In genomic region chr11:121449626-121450025, GRCh38 we compare ENCODE assay signal across 17 cellular contexts. TPM values are rescaled to one million over a fixed set of nuclear protein-coding genes. Genes with fewer than 3 reads are reported as not detected.
DNase-seq lines count a peak whose midpoint lies in the region; ATAC-seq and TF ChIP-seq lines count a peak whose summit lies in the region.
"Had no signal": no experiment of that assay in that cellular context is flagged by ENCODE, and none has a peak within 500 bp of the region (broad histone marks: within the 10 kb centered on the region; RNA-seq: fewer than 3 reads in every experiment).

No MANE protein-coding gene starts in this region.

- CTCF ChIA-PET in CD4-positive, alpha-beta memory T cell (lab: Charles Lee; ENCODE audit: partially characterized antibody): interaction anchor here (0.9 to 5.3 kb wide), 13 partner anchors 9 to 130 kb away, joined by 3 to 90 read pairs (median 9); no protein-coding TSS in a partner anchor

- no peaks in the 10 kb centered on the region for H3K27me3 ChIP-seq in CD4-positive, alpha-beta memory T cell (ENCODE audit: insufficient read depth, low read length)
- no peaks in the 10 kb centered on the region for H3K27me3 ChIP-seq in HL-60 (ENCODE audit: insufficient read depth, poor library complexity, severe bottlenecking)
- H3K27me3 ChIP-seq in WERI-Rb-1 (ENCODE audit: insufficient read depth, low read depth, severe bottlenecking): no peaks in the 10 kb centered on the region
- peaks cover 0 to 14% of the 10 kb centered on the region in 2 donors for H3K27me3 ChIP-seq in left lung
- H3K27me3 ChIP-seq: SJCRH30 had no signal

- no peaks in the 10 kb centered on the region for H3K9me3 ChIP-seq in CD4-positive, alpha-beta memory T cell (ENCODE audit: control insufficient read depth in 1 of 2, low read length in 2 of 2)
- H3K9me3 ChIP-seq in WERI-Rb-1 (ENCODE audit: severe bottlenecking): no peaks in the 10 kb centered on the region
- H3K9me3 ChIP-seq in left lung: no peaks in the 10 kb centered on the region
- H3K9me3 ChIP-seq: gastrocnemius medialis, SJCRH30 had no signal

- TF ChIP-seq CTCF in HL-60 (IDR thresholded peaks at IDR 0.05; ENCODE audit: insufficient read depth, low read length) (no peak), WERI-Rb-1 (IDR thresholded peaks at IDR 0.05; ENCODE audit: low read depth, low read length) (no peak), left lung (IDR thresholded peaks at IDR 0.05) (no peak)

- POLR2A ChIA-PET in CD4-positive, alpha-beta memory T cell (lab: Charles Lee; ENCODE audit: partially characterized antibody): interaction anchor here (0.5 to 7.2 kb wide), 27 partner anchors 7 to 205 kb away, joined by 3 to 462 read pairs (median 7); partner anchors contain the start of gene SC5D
- POLR2A ChIA-PET in naive thymus-derived CD8-positive, alpha-beta T cell (lab: Charles Lee): interaction anchor here (0.6 to 13.8 kb wide), 21 partner anchors 8 to 1613 kb away, joined by 3 to 385 read pairs (median 12); partner anchors contain the start of genes HSPA8 and SC5D

- H3K36me3 Mint-ChIP-seq in CD4-positive, alpha-beta memory T cell: peaks cover 48 to 67% of the 10 kb centered on the region in 2 donors
- H3K36me3 Mint-ChIP-seq in activated T-helper 2 cell treated with anti-CD3 and anti-CD28 coated beads, Interferon-gamma antibody, Interleukin-2, Interleukin-4, amounts not matched to agents 10 μg/mL and 5 μg/mL and 100 μg/mL, durations not matched to agents 14 hours and 24 hours and 36 hours (ENCODE audit: low read depth): peaks cover 4% of the 10 kb centered on the region
- peaks cover 23 to 41% (median 25%) of the 10 kb centered on the region in 3 donors for H3K36me3 Mint-ChIP-seq in naive thymus-derived CD8-positive, alpha-beta T cell
- H3K36me3 Mint-ChIP-seq: memory B cell had no signal

- H3K4me1 Mint-ChIP-seq in CD4-positive, alpha-beta memory T cell: peaks cover 54 to 92% (median 70%) of the 10 kb centered on the region in 4 donors
- peaks cover 76% of the 10 kb centered on the region for H3K4me1 Mint-ChIP-seq in activated T-helper 2 cell treated with anti-CD3 and anti-CD28 coated beads, Interferon-gamma antibody, Interleukin-2, Interleukin-4, amounts not matched to agents 10 μg/mL and 5 μg/mL and 100 μg/mL, durations not matched to agents 14 hours and 24 hours and 36 hours (ENCODE audit: low read depth)
- H3K4me1 Mint-ChIP-seq in naive thymus-derived CD8-positive, alpha-beta T cell: peaks cover 49 to 91% (median 86%) of the 10 kb centered on the region in 4 donors

- intact Hi-C loops in CD4-positive, alpha-beta memory T cell (cut with micrococcal nuclease): loop anchor here (2.0 to 5.0 kb wide), 3 partner anchors 31 to 88 kb away; no protein-coding TSS in a partner anchor
- intact Hi-C loops in activated T-helper 2 cell treated with anti-CD3 and anti-CD28 coated beads, Interferon-gamma antibody, Interleukin-2, Interleukin-4, amounts not matched to agents 10 μg/mL and 5 μg/mL and 100 μg/mL, durations not matched to agents 14 hours and 24 hours and 36 hours (cut with micrococcal nuclease): loop anchor here (1.0 to 5.0 kb wide), 6 partner anchors 29 to 157 kb away; partner anchors contain the start of gene SC5D
- intact Hi-C loops in left lung (cut with DNase I): no loop called here

- peak overlapping the region; percentile 90 to 95 (median 92) for H3K27ac Mint-ChIP-seq in CD4-positive, alpha-beta memory T cell
- H3K27ac Mint-ChIP-seq in activated T-helper 2 cell treated with anti-CD3 and anti-CD28 coated beads, Interferon-gamma antibody, Interleukin-2, Interleukin-4, amounts not matched to agents 10 μg/mL and 5 μg/mL and 100 μg/mL, durations not matched to agents 14 hours and 24 hours and 36 hours: peak overlapping the region; percentile 75
- peak overlapping the region; percentile 89 to 98 (median 96) for H3K27ac Mint-ChIP-seq in naive thymus-derived CD8-positive, alpha-beta T cell

- DNase-seq in CD4-positive, alpha-beta memory T cell: peak in 1 of 5 donors; percentile 48
- no peak for DNase-seq in HL-60 (ENCODE audit: low read depth in 1 of 2, low spot score in 1 of 2)
- DNase-seq in activated T-helper 2 cell treated with anti-CD3 and anti-CD28 coated beads, Interferon-gamma antibody, Interleukin-2, Interleukin-4, amounts not matched to agents 10 μg/mL and 5 μg/mL and 100 μg/mL, durations not matched to agents 14 hours and 24 hours and 36 hours (ENCODE audit: low spot score): no peak
- no peak for DNase-seq in naive thymus-derived CD8-positive, alpha-beta T cell
- no peak for DNase-seq in WERI-Rb-1
- no peak for DNase-seq in left lung
- DNase-seq in COLO668 (lab: John Stamatoyannopoulos, UW; ENCODE audit: unreplicated experiment): no peak
- no peak for DNase-seq in COLO829 (ENCODE audit: low spot score)
- DNase-seq: aorta; DND-41; gastrocnemius medialis; HCEC 1CT; KG1; NCI-H2227 treated with DMSO at 0.1 percent for 48 hours; SJCRH30; stimulated activated CD4-positive, alpha-beta T cell treated with anti-CD3 and anti-CD28 coated beads, Interleukin-4, amount 100 ng/mL, for 24 hours had no signal

- no peak for ATAC-seq in naive thymus-derived CD8-positive, alpha-beta T cell
- ATAC-seq in left lung: no peak
- ATAC-seq: gastrocnemius medialis had no signal

- H3K27me3 Mint-ChIP-seq in CD4-positive, alpha-beta memory T cell: no peaks in the 10 kb centered on the region
- H3K27me3 Mint-ChIP-seq in activated T-helper 2 cell treated with anti-CD3 and anti-CD28 coated beads, Interferon-gamma antibody, Interleukin-2, Interleukin-4, amounts not matched to agents 10 μg/mL and 5 μg/mL and 100 μg/mL, durations not matched to agents 14 hours and 24 hours and 36 hours (ENCODE audit: low read depth): no peaks in the 10 kb centered on the region
- H3K27me3 Mint-ChIP-seq in naive thymus-derived CD8-positive, alpha-beta T cell: no peaks in the 10 kb centered on the region

- peaks cover 0 to 2% (median 0%) of the 10 kb centered on the region in 8 donors for H3K9me3 Mint-ChIP-seq in CD4-positive, alpha-beta memory T cell
- H3K9me3 Mint-ChIP-seq in activated T-helper 2 cell treated with anti-CD3 and anti-CD28 coated beads, Interferon-gamma antibody, Interleukin-2, Interleukin-4, amounts not matched to agents 10 μg/mL and 5 μg/mL and 100 μg/mL, durations not matched to agents 14 hours and 24 hours and 36 hours: no peaks in the 10 kb centered on the region
- H3K9me3 Mint-ChIP-seq in naive thymus-derived CD8-positive, alpha-beta T cell: peaks cover 0 to 3% (median 0%) of the 10 kb centered on the region in 9 donors
- H3K9me3 Mint-ChIP-seq: memory B cell had no signal

- H3K27ac ChIP-seq in CD4-positive, alpha-beta memory T cell (ENCODE audit: low read depth, low read length): peak overlapping the region; percentile 34
- H3K27ac ChIP-seq in HL-60 (replicated peaks) (peak overlapping the region; percentile 80), WERI-Rb-1 (no peak overlapping the region), left lung (peak overlapping the region in 1 of 2 donors; percentile 94)
- H3K27ac ChIP-seq: gastrocnemius medialis, SJCRH30 had no signal

- H3K4me1 ChIP-seq in CD4-positive, alpha-beta memory T cell (ENCODE audit: insufficient read depth, low read length): peaks cover 80% of the 10 kb centered on the region
- H3K4me1 ChIP-seq in left lung: peaks cover 0 to 87% of the 10 kb centered on the region in 2 donors
- H3K4me1 ChIP-seq: SJCRH30 had no signal

- peak overlapping the region; percentile 75 to 94 (median 88) for H3K4me3 Mint-ChIP-seq in CD4-positive, alpha-beta memory T cell
- no peak overlapping the region for H3K4me3 Mint-ChIP-seq in activated T-helper 2 cell treated with anti-CD3 and anti-CD28 coated beads, Interferon-gamma antibody, Interleukin-2, Interleukin-4, amounts not matched to agents 10 μg/mL and 5 μg/mL and 100 μg/mL, durations not matched to agents 14 hours and 24 hours and 36 hours (ENCODE audit: low read depth)
- H3K4me3 Mint-ChIP-seq in naive thymus-derived CD8-positive, alpha-beta T cell: peak overlapping the region; percentile 57 to 100 (median 88)

- peaks cover 2% of the 10 kb centered on the region for H3K36me3 ChIP-seq in CD4-positive, alpha-beta memory T cell (ENCODE audit: insufficient read depth, low read length)
- H3K36me3 ChIP-seq in WERI-Rb-1: no peaks in the 10 kb centered on the region
- no peaks in the 10 kb centered on the region for H3K36me3 ChIP-seq in left lung
- H3K36me3 ChIP-seq: gastrocnemius medialis, SJCRH30 had no signal

- peak overlapping the region in 1 of 2 donors; percentile 15 for H3K4me3 ChIP-seq in CD4-positive, alpha-beta memory T cell (ENCODE audit: low read length in 2 of 2)
- H3K4me3 ChIP-seq in HL-60 (replicated peaks; ENCODE audit: insufficient read depth, low read length) (no peak overlapping the region), WERI-Rb-1 (ENCODE audit: low read depth, low read length) (no peak overlapping the region), left lung (no peak overlapping the region)
- H3K4me3 ChIP-seq: gastrocnemius medialis, SJCRH30 had no signal

RNA-seq across cellular contexts. Expression of gene SORL1, which starts 2.5 kb away (rescaled TPM):
- total RNA-seq in CD4-positive, alpha-beta memory T cell: 100 to 1,000 TPM; 610 to 660 TPM
- polyA plus RNA-seq in CD4-positive, alpha-beta memory T cell: 100 to 1,000 TPM; 159 to 283 TPM
- 20.2 and 20.3 TPM in 2 replicates for total RNA-seq in activated T-helper 2 cell treated with anti-CD3 and anti-CD28 coated beads, Interferon-gamma antibody, Interleukin-2, Interleukin-4, amounts not matched to agents 10 μg/mL and 5 μg/mL and 100 μg/mL, durations not matched to agents 14 hours and 24 hours and 36 hours
- 100 to 1,000 TPM; 414 to 419 TPM for total RNA-seq in naive thymus-derived CD8-positive, alpha-beta T cell
- polyA plus RNA-seq in naive thymus-derived CD8-positive, alpha-beta T cell: 100 to 1,000 TPM; 157 to 230 (median 158) TPM
- total RNA-seq in left lung: 100 to 1,000 TPM in 1 of 2 donors, 10 to 100 TPM in 1; 44.9 to 114 TPM

Comparison
In these comparisons a context has a peak if more than half of its experiments do, and no peak if none do; other contexts are left out.
1. intact Hi-C loops: an anchor here in CD4-positive, alpha-beta memory T cell (2.0 to 5.0 kb wide) and activated T-helper 2 cell treated with anti-CD3 and anti-CD28 coated beads, Interferon-gamma antibody, Interleukin-2, Interleukin-4, amounts not matched to agents 10 μg/mL and 5 μg/mL and 100 μg/mL, durations not matched to agents 14 hours and 24 hours and 36 hours (1.0 to 5.0 kb wide); none called in left lung.